15 cellular contexts compared by ENCODE assay signal in the genomic region with DNA sequence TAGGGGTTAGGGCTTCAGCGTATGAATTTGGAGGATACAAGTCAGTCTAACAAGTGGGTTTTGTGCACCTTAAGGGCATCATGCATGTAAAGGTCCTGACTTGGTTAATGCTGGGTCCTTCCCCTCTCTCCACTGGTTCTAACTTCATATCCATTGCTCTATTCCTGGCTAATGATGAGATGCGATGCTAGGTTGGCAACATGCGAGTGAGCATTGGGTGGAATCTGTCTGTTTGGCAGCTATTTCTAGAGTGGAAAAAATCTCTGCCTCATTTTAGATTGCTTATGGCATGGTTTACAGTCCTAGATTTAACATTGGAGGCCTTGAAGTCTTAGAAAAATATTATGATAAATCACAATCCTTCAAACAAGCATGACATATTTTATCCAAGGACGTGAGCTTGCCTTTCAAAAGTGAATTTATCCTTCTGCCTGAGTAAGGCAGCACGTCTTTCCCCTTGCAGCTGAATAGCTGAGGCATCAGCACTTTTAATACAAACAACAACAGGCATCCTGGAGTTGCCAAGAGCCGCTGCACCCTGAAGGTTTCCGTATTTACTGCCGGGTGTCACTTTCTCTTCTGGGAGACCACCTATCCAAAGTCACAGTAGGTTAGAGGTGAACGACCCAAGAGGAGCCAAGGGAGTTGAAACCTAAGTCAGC.
DNase-seq lines count a peak whose midpoint lies in the region; TF ChIP-seq lines count a peak whose summit lies in the region.
"Had no signal": no experiment of that assay in that cellular context is flagged by ENCODE, and none has a peak within 500 bp of the region (broad histone marks: within the 10 kb centered on the region; RNA-seq: fewer than 3 reads in every experiment).

No MANE protein-coding gene starts in this region.

- DNase-seq in adrenal gland (peak in 3 of 7 donors; percentile 42 to 61 (median 48)), cerebellar cortex (ENCODE audit: low spot score) (peak; percentile 85), left ventricle myocardium inferior (no peak), sigmoid colon (no peak), H7 (no peak), NCI-H1092 treated with DMSO at 0.1 percent for 48 hours (lab: John Stamatoyannopoulos, UW) (no peak), AG08396 (ENCODE audit: low spot score) (no peak)
- DNase-seq: ACHN; BE2C; CD4-positive, alpha-beta memory T cell; GM23248; KBM-7; NCI-H1694 treated with DMSO at 0.1 percent for 48 hours; PC-3 had no signal

- no peak overlapping the region for H3K4me3 ChIP-seq in adrenal gland
- H3K4me3 ChIP-seq in left ventricle myocardium inferior, result no peak overlapping the region
- H3K4me3 ChIP-seq in sigmoid colon, result no peak overlapping the region
- no peak overlapping the region for H3K4me3 ChIP-seq in H7 (ENCODE audit: insufficient read depth, low read depth, low read length)
- H3K4me3 ChIP-seq: GM23248 had no signal

- H3K36me3 ChIP-seq in adrenal gland (replicated peaks in 1 of 2), result no peaks in the 10 kb centered on the region
- no peaks in the 10 kb centered on the region for H3K36me3 ChIP-seq in left ventricle myocardium inferior
- no peaks in the 10 kb centered on the region for H3K36me3 ChIP-seq in sigmoid colon
- no peaks in the 10 kb centered on the region for H3K36me3 ChIP-seq in H7 (replicated peaks; ENCODE audit: control insufficient read depth, insufficient read depth, low read length)
- H3K36me3 ChIP-seq: BE2C had no signal

- H3K9me3 ChIP-seq in adrenal gland (replicated peaks in 1 of 3), result no peaks in the 10 kb centered on the region
- H3K9me3 ChIP-seq in left ventricle myocardium inferior (replicated peaks), result no peaks in the 10 kb centered on the region
- H3K9me3 ChIP-seq in sigmoid colon, result no peaks in the 10 kb centered on the region
- H3K9me3 ChIP-seq: BE2C had no signal

- H3K27me3 ChIP-seq in adrenal gland (no peaks in the 10 kb centered on the region), left ventricle myocardium inferior (ENCODE audit: low read depth) (no peaks in the 10 kb centered on the region), sigmoid colon (no peaks in the 10 kb centered on the region), H7 (ENCODE audit: control insufficient read depth, insufficient read depth, low read length) (no peaks in the 10 kb centered on the region)
- H3K27me3 ChIP-seq: BE2C had no signal

- H3K4me1 ChIP-seq in adrenal gland (replicated peaks in 1 of 2), result peaks cover 14 to 31% of the 10 kb centered on the region in 2 donors
- peaks cover 44% of the 10 kb centered on the region for H3K4me1 ChIP-seq in left ventricle myocardium inferior
- H3K4me1 ChIP-seq in sigmoid colon, result peaks cover 0 to 23% (median 18%) of the 10 kb centered on the region in 4 donors
- H3K4me1 ChIP-seq: BE2C had no signal

- TF ChIP-seq POLR2A in adrenal gland (IDR thresholded peaks at IDR 0.05), result peak in 1 of 2 donors; percentile 29
- no peak for TF ChIP-seq POLR2A in sigmoid colon (IDR thresholded peaks at IDR 0.05)

- TF ChIP-seq EP300 in sigmoid colon (IDR thresholded peaks at IDR 0.05), result no peak

- WGBS in adrenal gland, 4 donors, result 25 to 38% (median 36%) methylated on average over 9 of the region's 9 CpGs
- WGBS in sigmoid colon, 2 donors, result 79 to 87% methylated on average over 9 of the region's 9 CpGs

- intact Hi-C loops in adrenal gland (cut with DNase I) (no loop called here), left ventricle myocardium inferior (cut with micrococcal nuclease) (no loop called here), sigmoid colon (cut with DNase I) (no loop called here)

- H3K27ac ChIP-seq in adrenal gland, result peak overlapping the region; percentile 20 to 88 (median 53)
- peak overlapping the region; percentile 18 for H3K27ac ChIP-seq in left ventricle myocardium inferior (replicated peaks)
- peak overlapping the region; percentile 30 to 52 (median 43) for H3K27ac ChIP-seq in sigmoid colon
- H3K27ac ChIP-seq: GM23248, HL-60 had no signal

- TF ChIP-seq CTCF in adrenal gland (IDR thresholded peaks at IDR 0.05), result no peak
- no peak for TF ChIP-seq CTCF in left ventricle myocardium inferior (IDR thresholded peaks at IDR 0.05; ENCODE audit: borderline replicate concordance)
- TF ChIP-seq CTCF in sigmoid colon (IDR thresholded peaks at IDR 0.05), result no peak
